Comparison of ENCODE assay signal across 8 cellular contexts in the genomic region with DNA sequence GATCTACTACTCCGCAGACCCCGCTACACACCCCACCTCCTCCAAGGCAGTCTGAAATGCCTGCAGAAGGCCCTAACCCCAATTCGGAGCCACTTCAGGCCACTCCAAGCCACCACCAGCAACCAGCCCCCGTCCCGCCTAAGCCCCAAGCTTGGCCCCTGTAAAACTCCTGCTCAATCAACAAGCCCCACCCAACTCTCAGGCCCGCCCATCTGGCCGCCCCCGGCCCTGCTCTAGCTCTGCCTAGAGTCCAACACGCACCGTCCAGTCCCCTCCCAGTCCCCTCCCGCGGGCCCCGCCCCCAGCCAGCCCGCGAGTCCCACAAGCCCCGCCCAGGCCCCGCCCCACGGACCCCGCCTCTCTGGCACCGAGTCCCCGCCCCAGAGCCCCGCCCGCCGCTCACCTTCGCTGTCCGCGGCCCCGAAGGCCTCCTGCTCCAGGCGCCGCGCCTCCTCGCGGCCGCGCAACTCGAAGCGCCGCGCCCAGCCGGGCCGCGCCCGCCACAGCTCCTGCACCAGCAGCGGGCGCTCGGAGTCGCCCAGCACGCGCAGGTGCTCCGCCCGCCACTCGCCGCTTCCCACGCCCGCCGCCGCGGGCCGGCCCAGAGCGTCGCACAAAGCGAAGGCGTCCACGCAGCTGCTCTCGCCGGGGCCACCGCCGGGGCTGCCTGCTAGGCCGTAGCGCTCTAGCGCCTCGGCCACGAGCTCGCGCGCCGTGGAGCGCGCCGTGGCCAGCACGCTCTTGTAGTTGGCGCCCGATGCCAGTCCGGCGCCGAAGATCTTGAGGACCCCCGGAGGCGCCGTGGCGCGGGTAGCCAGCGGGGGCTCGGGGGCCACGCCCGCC. TPM values are rescaled to one million over a fixed set of nuclear protein-coding genes. Genes with fewer than 3 reads are reported as not detected.
DNase-seq lines count a peak whose midpoint lies in the region; ATAC-seq, FAIRE-seq and TF ChIP-seq lines count a peak whose summit lies in the region.

No MANE protein-coding gene starts in this region.

- DNase-seq in ELR (ENCODE audit: low read depth) (peak; percentile 87), NCI-H1694 treated with DMSO at 0.1 percent for 48 hours (lab: John Stamatoyannopoulos, UW) (peak; percentile 80), T-helper 22 cell (ENCODE audit: low read depth) (peak; percentile 85), astrocyte (ENCODE audit: low read depth) (peak; percentile 47), hepatic stellate cell (ENCODE audit: low spot score) (peak; percentile 86), uterus (peak; percentile 94 to 95)

- H3K36me3 Mint-ChIP-seq in astrocyte (ENCODE audit: low read depth, unreplicated experiment) = no peaks in the 10 kb centered on the region

- H3K4me3 Mint-ChIP-seq in astrocyte (ENCODE audit: unreplicated experiment) = peak overlapping the region; percentile 76

- peak overlapping the region; percentile 86 for H3K4me2 ChIP-seq in astrocyte (ENCODE audit: low read length)

- peak; percentile 34 to 56 for TF ChIP-seq POLR2A in uterus (IDR thresholded peaks at IDR 0.05)

- H3K4me1 Mint-ChIP-seq in astrocyte (ENCODE audit: low read depth, unreplicated experiment) = peaks cover 4% of the 10 kb centered on the region

- H3K4me1 ChIP-seq in astrocyte (ENCODE audit: insufficient read depth, low read length) = peaks cover 4% of the 10 kb centered on the region
- no peaks in the 10 kb centered on the region for H3K4me1 ChIP-seq in rectal smooth muscle tissue (ENCODE audit: control insufficient read depth, insufficient read depth, low read length)
- H3K4me1 ChIP-seq in uterus = peaks cover 0 to 5% of the 10 kb centered on the region in 2 donors

- no peaks in the 10 kb centered on the region for H3K79me2 ChIP-seq in astrocyte (ENCODE audit: insufficient read depth, low read length)

- no peak overlapping the region for H3K9ac ChIP-seq in astrocyte (ENCODE audit: low read length)
- no peak overlapping the region for H3K9ac ChIP-seq in rectal smooth muscle tissue (ENCODE audit: low read length)

- H3K27ac Mint-ChIP-seq in astrocyte (ENCODE audit: unreplicated experiment) = no peak overlapping the region

- H3K27me3 Mint-ChIP-seq in astrocyte (ENCODE audit: low read depth, unreplicated experiment) = peaks cover 13% of the 10 kb centered on the region

- peaks cover 2% of the 10 kb centered on the region for H3K9me3 Mint-ChIP-seq in astrocyte (ENCODE audit: unreplicated experiment)

- intact Hi-C loops in uterus (cut with DNase I; ENCODE audit: low total_unique reads) = no loop called here

- H3K4me3 ChIP-seq in astrocyte (ENCODE audit: insufficient read depth, low read depth, low read length) (peak overlapping the region; percentile 42), rectal smooth muscle tissue (ENCODE audit: low read length) (peak overlapping the region; percentile 60), uterus (peak overlapping the region; percentile 9 to 49)

- no peak for FAIRE-seq in astrocyte (lab: Jason Lieb, UNC)

- H3K27me3 ChIP-seq in astrocyte (ENCODE audit: insufficient read depth, low read length) = peaks cover 6% of the 10 kb centered on the region
- no peaks in the 10 kb centered on the region for H3K27me3 ChIP-seq in rectal smooth muscle tissue (ENCODE audit: control insufficient read depth, insufficient read depth, low read length)
- no peaks in the 10 kb centered on the region for H3K27me3 ChIP-seq in uterus

- H3K27ac ChIP-seq in astrocyte (ENCODE audit: low read depth, low read length) (no peak overlapping the region), rectal smooth muscle tissue (ENCODE audit: low read depth, low read length) (no peak overlapping the region), uterus (peak overlapping the region; percentile 73 to 81)

- peak; percentile 70 for ATAC-seq in HG02588 (IDR thresholded peaks at IDR 0.05; ENCODE audit: unreplicated experiment)

- H4K20me1 ChIP-seq in astrocyte (ENCODE audit: insufficient read depth, low read length) = no peaks in the 10 kb centered on the region

- H3K36me3 ChIP-seq in astrocyte (ENCODE audit: insufficient read depth, low read length) (no peaks in the 10 kb centered on the region), rectal smooth muscle tissue (ENCODE audit: control insufficient read depth, insufficient read depth, low read length) (no peaks in the 10 kb centered on the region), uterus (no peaks in the 10 kb centered on the region)

- H3K9me3 ChIP-seq in astrocyte (ENCODE audit: insufficient read depth, low read depth, low read length) = no peaks in the 10 kb centered on the region
- no peaks in the 10 kb centered on the region for H3K9me3 ChIP-seq in uterus

- no peak for TF ChIP-seq CTCF in astrocyte (IDR thresholded peaks at IDR 0.05; ENCODE audit: insufficient read depth, low read depth, low read length)
- TF ChIP-seq CTCF in uterus (IDR thresholded peaks at IDR 0.05) = peak in 3 of 4 experiments; percentile 68 to 88 (median 74)

- peak overlapping the region; percentile 69 for H2AFZ ChIP-seq in astrocyte (ENCODE audit: low read depth, low read length)

RNA-seq across cellular contexts. Expression of a gene that starts 1.6 kb away (rescaled TPM):
- total RNA-seq in astrocyte (0.26 and 0.68 TPM in 2 replicates), uterus (100 to 1,000 TPM in 1 of 4 donors, 10 to 100 TPM in 2, 1 to 10 TPM in 1; 5.9 to 105 (median 31.9) TPM)

RNA-seq across cellular contexts. Expression of a gene that starts 7.9 kb away (rescaled TPM):
- total RNA-seq in astrocyte = not detected in 2 replicates
- 1 to 10 TPM in 1 of 4 donors, under 1 TPM in 1, not detected in 2; under 0.01 to 2.3 TPM for total RNA-seq in uterus

RNA-seq across cellular contexts. Expression of a gene that starts 13.7 kb away (rescaled TPM):
- total RNA-seq in astrocyte (0.65 and 0.91 TPM in 2 replicates), uterus (10 to 100 TPM in 1 of 4 donors, 1 to 10 TPM in 3; 1.5 to 17.7 (median 4.4) TPM)

RNA-seq across cellular contexts. Expression of a gene that starts 16.5 kb away (rescaled TPM):
- total RNA-seq in astrocyte (not detected in 2 replicates), uterus (not detected)

RNA-seq across cellular contexts. Expression of a gene that starts 19.3 kb away (rescaled TPM):
- total RNA-seq in astrocyte = 0.55 and 0.57 TPM in 2 replicates
- total RNA-seq in uterus = 10 to 100 TPM in 1 of 4 donors, 1 to 10 TPM in 1, under 1 TPM in 1, not detected in 1; 0.26 to 24.2 (median 3.0) TPM

Comparison
In these comparisons a context has a peak if more than half of its experiments do, and no peak if none do; other contexts are left out.
1. H3K27ac ChIP-seq: peak in uterus (2 of 2); none in astrocyte (single experiment) and rectal smooth muscle tissue (single experiment).
2. Peak in every context shown above with its lines, with median percentiles within 50 percentile points of each other: DNase-seq and H3K4me3 ChIP-seq.